In genomic region chr7:74627699-74628411, GRCh38 we compare ENCODE assay signal across 9 cellular contexts. TPM values are rescaled to one million over a fixed set of nuclear protein-coding genes. Genes with fewer than 3 reads are reported as not detected.
DNase-seq lines count a peak whose midpoint lies in the region; ATAC-seq, FAIRE-seq and TF ChIP-seq lines count a peak whose summit lies in the region.
"Had no signal": no experiment of that assay in that cellular context is flagged by ENCODE, and none has a peak within 500 bp of the region (broad histone marks: within the 10 kb centered on the region; RNA-seq: fewer than 3 reads in every experiment).

No MANE protein-coding gene starts in this region.

- CTCF ChIA-PET in activated CD4-positive, alpha-beta T cell treated with anti-CD3 and anti-CD28 coated beads for 36 hours (lab: Charles Lee) = interaction anchor here (0.6 kb wide), 1 partner anchor 309 kb away, joined by 3 read pairs; no protein-coding TSS in a partner anchor

- peak; percentile 42 for ATAC-seq in activated CD4-positive, alpha-beta T cell treated with anti-CD3 and anti-CD28 coated beads for 36 hours
- ATAC-seq in SK-N-SH treated with all-trans-retinoic acid at 6 μM for 48 hours (peak; percentile 58), GM19351 (IDR thresholded peaks at IDR 0.05; ENCODE audit: unreplicated experiment) (no peak), GM19463 (IDR thresholded peaks at IDR 0.05; ENCODE audit: unreplicated experiment) (no peak)

- H3K27ac Mint-ChIP-seq in activated CD4-positive, alpha-beta T cell treated with anti-CD3 and anti-CD28 coated beads for 36 hours = no peak overlapping the region
- peak overlapping the region; percentile 47 for H3K27ac Mint-ChIP-seq in type B pancreatic cell
- H3K27ac Mint-ChIP-seq: B cell had no signal

- FAIRE-seq in kidney (lab: Jason Lieb, UNC) = no peak

- peak overlapping the region in 1 of 2 donors; percentile 37 for H3K9ac ChIP-seq in kidney (ENCODE audit: low read length in 2 of 2)

- no peak for DNase-seq in activated CD4-positive, alpha-beta T cell treated with anti-CD3 and anti-CD28 coated beads for 36 hours
- no peak for DNase-seq in activated CD4-positive, alpha-beta T cell treated with anti-CD3 and anti-CD28 coated beads, Interleukin-2, amount 50 U/mL, for 48 hours
- DNase-seq in kidney (no peak), type B pancreatic cell (ENCODE audit: extremely low spot score, unreplicated experiment) (no peak), NCI-H446 treated with DMSO at 0.1 percent for 48 hours (lab: John Stamatoyannopoulos, UW) (no peak)

- POLR2A ChIA-PET in activated CD4-positive, alpha-beta T cell treated with anti-CD3 and anti-CD28 coated beads for 36 hours (lab: Charles Lee) = no interaction called here

- H3K36me3 Mint-ChIP-seq in activated CD4-positive, alpha-beta T cell treated with anti-CD3 and anti-CD28 coated beads for 36 hours (ENCODE audit: low read depth) = no peaks in the 10 kb centered on the region
- H3K36me3 Mint-ChIP-seq in type B pancreatic cell = no peaks in the 10 kb centered on the region

- peak overlapping the region; percentile 46 to 68 for H3K27ac ChIP-seq in kidney (ENCODE audit: low read depth in 2 of 2, low read length in 2 of 2)

- H3K9me3 Mint-ChIP-seq in activated CD4-positive, alpha-beta T cell treated with anti-CD3 and anti-CD28 coated beads for 36 hours (ENCODE audit: low read depth) = no peaks in the 10 kb centered on the region
- H3K9me3 Mint-ChIP-seq in type B pancreatic cell = no peaks in the 10 kb centered on the region

- H3K27me3 Mint-ChIP-seq in activated CD4-positive, alpha-beta T cell treated with anti-CD3 and anti-CD28 coated beads for 36 hours = no peaks in the 10 kb centered on the region
- H3K27me3 Mint-ChIP-seq in type B pancreatic cell = no peaks in the 10 kb centered on the region
- H3K27me3 Mint-ChIP-seq: B cell had no signal

- H3K36me3 ChIP-seq in kidney (ENCODE audit: control insufficient read depth in 1 of 2, insufficient read depth in 2 of 2, low read length in 2 of 2) = no peaks in the 10 kb centered on the region

- no peak overlapping the region for H3K4me3 ChIP-seq in kidney (ENCODE audit: low read length in 2 of 2)

- TF ChIP-seq CTCF in kidney (IDR thresholded peaks at IDR 0.05; ENCODE audit: borderline replicate concordance, extremely low read depth, insufficient read depth) = no peak
- no peak for TF ChIP-seq CTCF in type B pancreatic cell (conservative IDR thresholded peaks at IDR 0.05)

- intact Hi-C loops in activated CD4-positive, alpha-beta T cell treated with anti-CD3 and anti-CD28 coated beads for 36 hours (cut with DNase I, micrococcal nuclease) = no loop called here
- intact Hi-C loops in kidney (cut with DNase I) = no loop called here

- no peaks in the 10 kb centered on the region for H3K9me3 ChIP-seq in kidney (ENCODE audit: control insufficient read depth in 1 of 2, low read length in 2 of 2)

- peaks cover 2% of the 10 kb centered on the region for H3K4me1 Mint-ChIP-seq in activated CD4-positive, alpha-beta T cell treated with anti-CD3 and anti-CD28 coated beads for 36 hours
- peaks cover 16% of the 10 kb centered on the region for H3K4me1 Mint-ChIP-seq in type B pancreatic cell (ENCODE audit: unreplicated experiment)

- no peak overlapping the region for H3K4me3 Mint-ChIP-seq in activated CD4-positive, alpha-beta T cell treated with anti-CD3 and anti-CD28 coated beads for 36 hours
- H3K4me3 Mint-ChIP-seq in type B pancreatic cell = peak overlapping the region; percentile 0
- H3K4me3 Mint-ChIP-seq: B cell had no signal

- no peaks in the 10 kb centered on the region for H3K4me1 ChIP-seq in kidney (ENCODE audit: control insufficient read depth in 1 of 2, insufficient read depth in 1 of 2, low read depth in 1 of 2, low read length in 2 of 2)

TF ChIP-seq in SK-N-SH treated with all-trans-retinoic acid at 6 μM for 48 hours, 23 proteins besides CTCF, POLR2A, EP300 and RAD21:
- no peak for TF ChIP-seq ZC3H10 (CRISPR knock-in tag; IDR thresholded peaks at IDR 0.05)

RNA-seq across cellular contexts. Expression of gene GTF2I, which starts 29.7 kb away (rescaled TPM):
- 100 to 1,000 TPM; 125 to 130 TPM for total RNA-seq in activated CD4-positive, alpha-beta T cell treated with anti-CD3 and anti-CD28 coated beads for 36 hours
- 241 TPM for total RNA-seq in kidney
- polyA plus RNA-seq in kidney (ENCODE audit: insufficient read depth, low read depth, low replicate concordance) = 31.8 TPM
- total RNA-seq in type B pancreatic cell (ENCODE audit: low replicate concordance) = 242 and 335 TPM in 2 replicates

Comparison
In these comparisons a context has a peak if more than half of its experiments do, and no peak if none do; other contexts are left out.
1. ATAC-seq: peak in activated CD4-positive, alpha-beta T cell treated with anti-CD3 and anti-CD28 coated beads for 36 hours (single experiment) and SK-N-SH treated with all-trans-retinoic acid at 6 μM for 48 hours (single experiment); none in GM19351 (single experiment) and GM19463 (single experiment).